In genomic region chr3:59257506-59257905, GRCh38 we compare ENCODE assay signal across 23 cellular contexts.
DNase-seq lines count a peak whose midpoint lies in the region; ATAC-seq, FAIRE-seq and TF ChIP-seq lines count a peak whose summit lies in the region.
"Had no signal": no experiment of that assay in that cellular context is flagged by ENCODE, and none has a peak within 500 bp of the region (broad histone marks: within the 10 kb centered on the region; RNA-seq: fewer than 3 reads in every experiment).

No MANE protein-coding gene starts in this region.

- no peak overlapping the region for H2BK15ac ChIP-seq in IMR-90 (ENCODE audit: low read depth, low read length)
- no peak overlapping the region for H2BK15ac ChIP-seq in mesenchymal stem cell (ENCODE audit: low read depth, poor library complexity, severe bottlenecking)

- CTCF ChIA-PET in IMR-90 (lab: Yijun Ruan, JAX), result no interaction called here

- H3K27ac Mint-ChIP-seq in astrocyte (ENCODE audit: unreplicated experiment), result no peak overlapping the region
- H3K27ac Mint-ChIP-seq: B cell; CD4-positive, alpha-beta memory T cell; GM23338; HFFc6 had no signal

- H4K5ac ChIP-seq in IMR-90 (ENCODE audit: low read depth, low read length), result no peak overlapping the region

- in situ Hi-C loops in IMR-90 (cut with MboI; ENCODE audit: low sequenced_read_pairs), result no loop called here

- H3K18ac ChIP-seq in IMR-90 (ENCODE audit: low read depth, low read length), result no peak overlapping the region
- peak overlapping the region in 1 of 2 experiments; percentile 61 for H3K18ac ChIP-seq in mesenchymal stem cell (ENCODE audit: low read depth in 1 of 2, low read length in 2 of 2)

- peaks cover 3% of the 10 kb centered on the region for H3K9me3 Mint-ChIP-seq in astrocyte (ENCODE audit: unreplicated experiment)
- H3K9me3 Mint-ChIP-seq: GM23338, HFFc6 had no signal

- no peak overlapping the region for H2AFZ ChIP-seq in IMR-90 (replicated peaks; ENCODE audit: low read length, poor library complexity)
- H2AFZ ChIP-seq in astrocyte (ENCODE audit: low read depth, low read length), result no peak overlapping the region
- no peak overlapping the region for H2AFZ ChIP-seq in mesenchymal stem cell (ENCODE audit: low read depth, low read length)
- H2AFZ ChIP-seq: GM23338 had no signal

- no peak overlapping the region for H2AK9ac ChIP-seq in IMR-90 (replicated peaks; ENCODE audit: low read depth, low read length, poor library complexity)

- H3K23ac ChIP-seq in IMR-90 (ENCODE audit: low read depth, low read length), result 0 out of 2 replicates have a peak overlapping the region, but pooled peaks have one; percentile 49
- H3K23ac ChIP-seq in mesenchymal stem cell (ENCODE audit: low read length in 2 of 2), result no peak overlapping the region

- no peaks in the 10 kb centered on the region for H3K79me1 ChIP-seq in IMR-90 (ENCODE audit: low read depth in 1 of 2, low read length in 2 of 2)
- H3K79me1 ChIP-seq in mesenchymal stem cell (replicated peaks; ENCODE audit: low read length, poor library complexity, severe bottlenecking), result no peaks in the 10 kb centered on the region

- POLR2A ChIA-PET in IMR-90 (lab: Charles Lee; ENCODE audit: unreplicated experiment), result no interaction called here

- no peak overlapping the region for H3K14ac ChIP-seq in IMR-90 (replicated peaks; ENCODE audit: low read depth, low read length)
- H3K14ac ChIP-seq in mesenchymal stem cell (ENCODE audit: low read length in 2 of 2), result no peak overlapping the region

- no peaks in the 10 kb centered on the region for H3K27me3 ChIP-seq in BLaER1
- peaks cover 2% of the 10 kb centered on the region; the same call in 1 of the 2 replicates for H3K27me3 ChIP-seq in IMR-90 (ENCODE audit: control insufficient read depth, insufficient read depth, low read length)
- peaks cover 3% of the 10 kb centered on the region for H3K27me3 ChIP-seq in astrocyte (ENCODE audit: insufficient read depth, low read length)
- H3K27me3 ChIP-seq in mesenchymal stem cell (ENCODE audit: control insufficient read depth in 1 of 2, insufficient read depth in 1 of 2, low read length in 2 of 2), result peaks cover 0 to 43% of the 10 kb centered on the region in 2 experiments

- H3K36me3 ChIP-seq in BLaER1, result no peaks in the 10 kb centered on the region
- H3K36me3 ChIP-seq in IMR-90 (ENCODE audit: control insufficient read depth, insufficient read depth, low read length), result no peaks in the 10 kb centered on the region
- no peaks in the 10 kb centered on the region for H3K36me3 ChIP-seq in astrocyte (ENCODE audit: insufficient read depth, low read length)
- H3K36me3 ChIP-seq in mesenchymal stem cell (ENCODE audit: control insufficient read depth in 1 of 2, insufficient read depth in 2 of 2, low read depth in 1 of 2, low read length in 2 of 2), result no peaks in the 10 kb centered on the region
- H3K36me3 ChIP-seq: HAP-1 had no signal

- H3K36me3 Mint-ChIP-seq in astrocyte (ENCODE audit: low read depth, unreplicated experiment), result no peaks in the 10 kb centered on the region
- H3K36me3 Mint-ChIP-seq: CD4-positive, alpha-beta memory T cell had no signal

- no peak overlapping the region for H2BK20ac ChIP-seq in IMR-90 (ENCODE audit: low read depth, low read length)

- H3K27ac ChIP-seq in BLaER1 (peak overlapping the region; percentile 84), IMR-90 (ENCODE audit: insufficient read depth, low read length) (no peak overlapping the region), astrocyte (ENCODE audit: low read depth, low read length) (no peak overlapping the region), mesenchymal stem cell (ENCODE audit: low read length, poor library complexity, severe bottlenecking) (no peak overlapping the region)
- H3K27ac ChIP-seq: 22Rv1 had no signal

- H2BK5ac ChIP-seq in IMR-90 (ENCODE audit: low read depth, low read length, poor library complexity, severe bottlenecking), result no peak overlapping the region
- H2BK5ac ChIP-seq in mesenchymal stem cell (ENCODE audit: low read depth, low read length, poor library complexity, severe bottlenecking), result no peak overlapping the region

- H4K91ac ChIP-seq in IMR-90 (ENCODE audit: insufficient read depth, low read depth, low read length) (no peak overlapping the region), mesenchymal stem cell (ENCODE audit: low read length) (no peak overlapping the region)

- H2BK12ac ChIP-seq in mesenchymal stem cell (ENCODE audit: low read length in 2 of 2), result peak overlapping the region in 1 of 2 experiments; percentile 78

- dilution Hi-C loops in IMR-90 (cut with HindIII; ENCODE audit: low sequenced_read_pairs, unreplicated experiment), result no loop called here

- H3K4me1 ChIP-seq in BLaER1, result peaks cover 79% of the 10 kb centered on the region
- peaks cover 2% of the 10 kb centered on the region; the same call in 1 of the 2 replicates for H3K4me1 ChIP-seq in IMR-90 (ENCODE audit: control insufficient read depth, insufficient read depth, low read length)
- H3K4me1 ChIP-seq in astrocyte (ENCODE audit: insufficient read depth, low read length), result no peaks in the 10 kb centered on the region
- no peaks in the 10 kb centered on the region for H3K4me1 ChIP-seq in mesenchymal stem cell (ENCODE audit: control insufficient read depth, insufficient read depth, low read depth, low read length)
- H3K4me1 ChIP-seq: HAP-1 had no signal

- TF ChIP-seq CTCF in IMR-90 (conservative IDR thresholded peaks at IDR 0.05; ENCODE audit: low read depth, low read length), result no peak
- no peak for TF ChIP-seq CTCF in astrocyte (IDR thresholded peaks at IDR 0.05; ENCODE audit: insufficient read depth, low read depth, low read length)

- no peak for ATAC-seq in IMR-90 (ENCODE audit: low read depth)
- ATAC-seq in HG03520 (IDR thresholded peaks at IDR 0.05; ENCODE audit: unreplicated experiment), result no peak
- ATAC-seq: GM23338 had no signal

- DNase-seq in IMR-90, result peak; percentile 20
- DNase-seq in astrocyte (ENCODE audit: low read depth), result peak; percentile 47
- DNase-seq in mesenchymal stem cell, result peak; percentile 72
- DNase-seq in islet precursor cell, result no peak
- no peak for DNase-seq in ureter (ENCODE audit: low spot score)
- DNase-seq in NCI-H1436 (lab: John Stamatoyannopoulos, UW), result no peak
- DNase-seq: C1 segment of cervical spinal cord; Calu3; CD4-positive, alpha-beta memory T cell; COR-L47; DMS53; GF-D8; HFFc6 had no signal

- TF ChIP-seq POLR2A in IMR-90 (IDR thresholded peaks at IDR 0.05; ENCODE audit: low read depth, low read length), result no peak

- H3K9me3 ChIP-seq in BLaER1, result peaks cover 5% of the 10 kb centered on the region
- no peaks in the 10 kb centered on the region for H3K9me3 ChIP-seq in IMR-90 (ENCODE audit: control insufficient read depth, insufficient read depth, low read length)
- H3K9me3 ChIP-seq in astrocyte (ENCODE audit: insufficient read depth, low read depth, low read length), result no peaks in the 10 kb centered on the region
- H3K9me3 ChIP-seq in mesenchymal stem cell (ENCODE audit: control insufficient read depth, low read length), result no peaks in the 10 kb centered on the region
- H3K9me3 ChIP-seq: HAP-1 had no signal

- H4K20me1 ChIP-seq in BLaER1 (no peaks in the 10 kb centered on the region), IMR-90 (ENCODE audit: insufficient read depth, low read length) (no peaks in the 10 kb centered on the region), astrocyte (ENCODE audit: insufficient read depth, low read length) (no peaks in the 10 kb centered on the region)

- H2BK120ac ChIP-seq in IMR-90 (ENCODE audit: low read depth, low read length) (no peak overlapping the region), mesenchymal stem cell (ENCODE audit: low read depth, low read length) (no peak overlapping the region)

- no peak for TF ChIP-seq RAD21 in IMR-90 (IDR thresholded peaks at IDR 0.05; ENCODE audit: low read length)

- H3K27me3 Mint-ChIP-seq in astrocyte (ENCODE audit: low read depth, unreplicated experiment), result peaks cover 5% of the 10 kb centered on the region
- H3K27me3 Mint-ChIP-seq: B cell; CD4-positive, alpha-beta memory T cell had no signal

- FAIRE-seq in astrocyte (lab: Jason Lieb, UNC), result no peak
- FAIRE-seq: A204.1, GM12891, GM18507, H54 had no signal

- BruUV-seq in IMR-90 (replicated peaks; lab: Mats Ljungman, UMichigan), result no TSS peak

- H3K4me2 ChIP-seq in BLaER1 (peak overlapping the region; percentile 84), IMR-90 (ENCODE audit: low read depth, low read length) (no peak overlapping the region), astrocyte (ENCODE audit: low read length) (no peak overlapping the region), mesenchymal stem cell (ENCODE audit: low read length, poor library complexity, severe bottlenecking) (no peak overlapping the region)
- H3K4me2 ChIP-seq: GM23338 had no signal

- H4K8ac ChIP-seq in IMR-90 (ENCODE audit: low read depth in 2 of 2, low read length in 2 of 2) (no peak overlapping the region), mesenchymal stem cell (ENCODE audit: low read length) (no peak overlapping the region)

- 0 out of 2 replicates have a peak overlapping the region, but pooled peaks have one; percentile 57 for H3K4me3 ChIP-seq in BLaER1
- no peak overlapping the region for H3K4me3 ChIP-seq in IMR-90 (ENCODE audit: insufficient read depth, low read depth, low read length)
- no peak overlapping the region for H3K4me3 ChIP-seq in astrocyte (ENCODE audit: insufficient read depth, low read depth, low read length)
- no peak overlapping the region for H3K4me3 ChIP-seq in mesenchymal stem cell (ENCODE audit: insufficient read depth in 1 of 2, low read depth in 1 of 2, low read length in 2 of 2)
- H3K4me3 ChIP-seq: GM23338, HAP-1 had no signal

- intact Hi-C loops in IMR-90 (cut with micrococcal nuclease), result no loop called here

- H3K4me3 Mint-ChIP-seq in astrocyte (ENCODE audit: unreplicated experiment), result no peak overlapping the region
- H3K4me3 Mint-ChIP-seq: B cell; CD4-positive, alpha-beta memory T cell; GM23338; HFFc6 had no signal

- H3K9me1 ChIP-seq in IMR-90 (ENCODE audit: insufficient read depth, low read length), result no peaks in the 10 kb centered on the region

- H2AK5ac ChIP-seq in IMR-90 (ENCODE audit: low read depth, low read length), result no peak overlapping the region
- H2AK5ac ChIP-seq in mesenchymal stem cell (ENCODE audit: low read length, severe bottlenecking), result no peak overlapping the region

- H3K4ac ChIP-seq in IMR-90 (ENCODE audit: low read depth, low read length) (no peak overlapping the region; the same call in 1 of the 2 replicates), mesenchymal stem cell (ENCODE audit: low read depth in 1 of 2, low read length in 2 of 2) (no peak overlapping the region)

- H3K79me2 ChIP-seq in astrocyte (ENCODE audit: insufficient read depth, low read length), result no peaks in the 10 kb centered on the region

- no CpG with 5 or more reads among the region's 3 CpGs for WGBS in IMR-90 (ENCODE audit: extremely low coverage in 2 of 2, insufficient read length in 1 of 2), 2 experiments
- WGBS in mesenchymal stem cell, result 28% methylated on average over 2 of the region's 3 CpGs

- H3K56ac ChIP-seq in IMR-90 (ENCODE audit: extremely low read depth, insufficient read depth, low read length), result no peak overlapping the region

- H3K9ac ChIP-seq in BLaER1 (peak overlapping the region; percentile 56), IMR-90 (ENCODE audit: low read depth, low read length) (no peak overlapping the region), astrocyte (ENCODE audit: low read length) (no peak overlapping the region), mesenchymal stem cell (ENCODE audit: low read length) (no peak overlapping the region)

- no peaks in the 10 kb centered on the region for H3K4me1 Mint-ChIP-seq in astrocyte (ENCODE audit: low read depth, unreplicated experiment)
- H3K4me1 Mint-ChIP-seq: CD4-positive, alpha-beta memory T cell had no signal

Comparison
In these comparisons a context has a peak if more than half of its experiments do, and no peak if none do; other contexts are left out.
1. DNase-seq: peak in IMR-90 (single experiment), astrocyte (single experiment) and mesenchymal stem cell (single experiment); none in islet precursor cell (single experiment), ureter (single experiment) and NCI-H1436 (single experiment).